In the genomic region with DNA sequence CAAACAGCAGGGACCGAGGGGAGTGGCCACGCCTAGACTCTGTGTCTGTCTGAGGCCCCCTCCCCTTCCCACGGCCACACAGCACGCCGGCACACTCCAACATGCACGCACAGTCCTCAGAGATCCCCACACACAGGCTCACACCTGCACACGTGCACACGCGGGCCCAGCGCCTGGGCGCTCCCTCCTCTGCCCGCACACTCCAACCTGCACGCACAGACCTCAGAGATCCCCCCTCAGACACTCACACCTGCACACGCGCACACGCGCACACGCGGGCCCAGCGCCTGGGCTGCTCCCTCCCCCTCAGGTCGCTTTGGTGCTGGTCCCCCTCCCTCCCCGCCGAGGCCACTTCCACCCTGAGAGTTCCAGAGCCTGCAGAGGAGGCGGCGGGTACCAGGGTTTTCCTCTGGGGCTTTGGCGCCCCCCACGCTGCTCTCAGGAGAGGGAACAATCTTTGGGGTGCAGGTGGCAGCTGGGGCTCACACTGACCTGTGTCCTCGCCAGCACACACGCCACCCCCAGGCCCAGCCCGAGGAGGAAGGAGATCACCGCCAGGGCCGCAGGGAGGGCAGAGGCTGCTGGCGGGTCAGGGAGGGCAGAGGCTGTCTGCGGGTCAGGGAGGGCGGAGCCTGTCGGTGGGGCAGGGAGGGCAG, we compare ENCODE assay signal across 1 cellular context.
TF ChIP-seq lines count a peak whose summit lies in the region.

No MANE protein-coding gene starts in this region.

TF ChIP-seq in K562, 482 proteins besides CTCF, POLR2A, EP300 and RAD21:
- TF ChIP-seq RBM39 (optimal IDR thresholded peaks at IDR 0.05; ENCODE audit: low read depth, low read length) (no peak), ASH1L (IDR thresholded peaks at IDR 0.05; ENCODE audit: borderline replicate concordance, low read depth, partially characterized antibody) (no peak), ZNF431 (CRISPR knock-in tag; IDR thresholded peaks at IDR 0.05) (no peak), ILF3 (IDR thresholded peaks at IDR 0.05; ENCODE audit: borderline replicate concordance) (no peak), ZNF561 (CRISPR knock-in tag; conservative IDR thresholded peaks at IDR 0.05) (no peak), NRF1 (conservative IDR thresholded peaks at IDR 0.05 in 1 of 2, IDR thresholded peaks at IDR 0.05 in 1 of 2) (peak in 1 of 2 experiments; percentile 26; a peak in 1 of 4 replicates), L3MBTL2 (IDR thresholded peaks at IDR 0.05) (peak; percentile 32; the same call in 1 of the 2 replicates), ZNF785 (CRISPR knock-in tag; IDR thresholded peaks at IDR 0.05) (no peak), ZBTB33 (CRISPR knock-in tag; IDR thresholded peaks at IDR 0.05) (peak; percentile 95), BHLHE40 (IDR thresholded peaks at IDR 0.05; ENCODE audit: low read length) (peak; percentile 43; the same call in 1 of the 2 replicates), ZNF282 (CRISPR knock-in tag; IDR thresholded peaks at IDR 0.05) (no peak), ZNF124 (CRISPR knock-in tag; IDR thresholded peaks at IDR 0.05) (no peak), ZBTB26 (CRISPR knock-in tag; IDR thresholded peaks at IDR 0.05) (no peak), IFI16 (CRISPR knock-in tag; IDR thresholded peaks at IDR 0.05) (no peak), FOXJ2 (tag; IDR thresholded peaks at IDR 0.05) (no peak), POLR2G (IDR thresholded peaks at IDR 0.05; ENCODE audit: low read depth, low read length) (no peak), KAT8 (IDR thresholded peaks at IDR 0.05; ENCODE audit: low read depth) (no peak), KDM1A (IDR thresholded peaks at IDR 0.05) (peak in 1 of 2 experiments; percentile 73; a peak in 1 of 4 replicates), KLF6 (CRISPR knock-in tag; IDR thresholded peaks at IDR 0.05; ENCODE audit: borderline replicate concordance) (no peak), MLLT1 (IDR thresholded peaks at IDR 0.05) (peak in 1 of 2 experiments; percentile 33; a peak in 1 of 4 replicates), SP1 (CRISPR knock-in tag; IDR thresholded peaks at IDR 0.05) (no peak), RB1 (IDR thresholded peaks at IDR 0.05; ENCODE audit: low read depth) (no peak), CREM (IDR thresholded peaks at IDR 0.05; ENCODE audit: low read depth) (no peak), CXXC5 (CRISPR knock-in tag; IDR thresholded peaks at IDR 0.05) (no peak), HNRNPH1 (optimal IDR thresholded peaks at IDR 0.05; ENCODE audit: low read depth, low read length) (no peak), AFF1 (IDR thresholded peaks at IDR 0.05; ENCODE audit: low read depth in 1 of 2, partially characterized antibody in 2 of 2) (no peak), MTF1 (CRISPR knock-in tag; IDR thresholded peaks at IDR 0.05; ENCODE audit: borderline replicate concordance) (no peak), TBL1XR1 (IDR thresholded peaks at IDR 0.05; ENCODE audit: low read length in 2 of 2) (no peak), MTA3 (IDR thresholded peaks at IDR 0.05; ENCODE audit: borderline replicate concordance) (no peak), SETDB1 (IDR thresholded peaks at IDR 0.05; ENCODE audit: low read length) (no peak), ZFP1 (CRISPR knock-in tag; IDR thresholded peaks at IDR 0.05) (no peak), ZBTB1 (CRISPR knock-in tag; IDR thresholded peaks at IDR 0.05; ENCODE audit: borderline replicate concordance, low read depth) (no peak)
- TF ChIP-seq, protein P1, sequence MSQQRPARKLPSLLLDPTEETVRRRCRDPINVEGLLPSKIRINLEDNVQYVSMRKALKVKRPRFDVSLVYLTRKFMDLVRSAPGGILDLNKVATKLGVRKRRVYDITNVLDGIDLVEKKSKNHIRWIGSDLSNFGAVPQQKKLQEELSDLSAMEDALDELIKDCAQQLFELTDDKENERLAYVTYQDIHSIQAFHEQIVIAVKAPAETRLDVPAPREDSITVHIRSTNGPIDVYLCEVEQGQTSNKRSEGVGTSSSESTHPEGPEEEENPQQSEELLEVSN (IDR thresholded peaks at IDR 0.05; ENCODE audit: borderline replicate concordance in 1 of 2, extremely low read depth in 1 of 2, insufficient read depth in 1 of 2, insufficient read length in 1 of 2, low read depth in 1 of 2, low read length in 1 of 2, poor library complexity in 1 of 2, severe bottlenecking in 1 of 2) = peak in 1 of 2 experiments; percentile 12
- TF ChIP-seq, protein P2, sequence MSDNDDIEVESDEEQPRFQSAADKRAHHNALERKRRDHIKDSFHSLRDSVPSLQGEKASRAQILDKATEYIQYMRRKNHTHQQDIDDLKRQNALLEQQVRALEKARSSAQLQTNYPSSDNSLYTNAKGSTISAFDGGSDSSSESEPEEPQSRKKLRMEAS (CRISPR knock-in tag; IDR thresholded peaks at IDR 0.05) = peak; percentile 46; the same call in 1 of the 2 replicates
